Comparison of ENCODE assay signal across 8 cellular contexts in genomic region chr20:57389695-57390603, GRCh38. TPM values are rescaled to one million over a fixed set of nuclear protein-coding genes. Genes with fewer than 3 reads are reported as not detected.
DNase-seq lines count a peak whose midpoint lies in the region; ATAC-seq and TF ChIP-seq lines count a peak whose summit lies in the region.

No MANE protein-coding gene starts in this region.

- no peaks in the 10 kb centered on the region for H3K27me3 Mint-ChIP-seq in activated naive CD8-positive, alpha-beta T cell treated with anti-CD3 and anti-CD28 coated beads, Interleukin-2, amount 10 ng/mL, durations not matched to agents 7 days and 5 days

- H3K9ac ChIP-seq in liver (ENCODE audit: low read depth in 1 of 2, low read length in 2 of 2): no peak overlapping the region

- TF ChIP-seq CTCF in GM12875 (IDR thresholded peaks at IDR 0.05; ENCODE audit: borderline replicate concordance, insufficient read depth, low read depth, low read length): no peak
- no peak for TF ChIP-seq CTCF in liver (IDR thresholded peaks at IDR 0.05; ENCODE audit: low read depth, low read length, missing input control)

- H3K9me3 ChIP-seq in liver (ENCODE audit: control insufficient read depth in 4 of 4, low read length in 3 of 4): no peaks in the 10 kb centered on the region

- peak overlapping the region in 1 of 2 donors; percentile 48 for H3K27ac ChIP-seq in liver (ENCODE audit: low read depth in 1 of 2, low read length in 2 of 2)

- H3K4me1 ChIP-seq in liver (ENCODE audit: control insufficient read depth in 4 of 4, insufficient read depth in 4 of 4, low read length in 3 of 4): peaks cover 5 to 22% (median 15%) of the 10 kb centered on the region in 4 donors

- H3K27me3 ChIP-seq in liver (ENCODE audit: control insufficient read depth in 4 of 4, insufficient read depth in 4 of 4, low read length in 3 of 4): no peaks in the 10 kb centered on the region

- WGBS in liver: 50% methylated on average over 52 of the region's 52 CpGs

- peak overlapping the region; percentile 90 for H3K27ac Mint-ChIP-seq in activated naive CD8-positive, alpha-beta T cell treated with anti-CD3 and anti-CD28 coated beads, Interleukin-2, amount 10 ng/mL, durations not matched to agents 7 days and 5 days

- TF ChIP-seq RAD21 in liver (IDR thresholded peaks at IDR 0.05): no peak

- peak overlapping the region; percentile 44 for H3K4me3 ChIP-seq in GM12875 (ENCODE audit: low read depth, low read length)
- H3K4me3 ChIP-seq in liver (ENCODE audit: low read depth in 1 of 3, low read length in 3 of 3): peak overlapping the region in 1 of 3 donors; percentile 44

- H3K9me3 Mint-ChIP-seq in activated naive CD8-positive, alpha-beta T cell treated with anti-CD3 and anti-CD28 coated beads, Interleukin-2, amount 10 ng/mL, durations not matched to agents 7 days and 5 days: no peaks in the 10 kb centered on the region

- H3K36me3 Mint-ChIP-seq in activated naive CD8-positive, alpha-beta T cell treated with anti-CD3 and anti-CD28 coated beads, Interleukin-2, amount 10 ng/mL, durations not matched to agents 7 days and 5 days: peaks cover 18% of the 10 kb centered on the region

- no peak for ATAC-seq in activated naive CD8-positive, alpha-beta T cell treated with anti-CD3 and anti-CD28 coated beads, Interleukin-2, amount 10 ng/mL, durations not matched to agents 7 days and 5 days (ENCODE audit: low read depth)

- H3K4me1 Mint-ChIP-seq in activated naive CD8-positive, alpha-beta T cell treated with anti-CD3 and anti-CD28 coated beads, Interleukin-2, amount 10 ng/mL, durations not matched to agents 7 days and 5 days: peaks cover 22% of the 10 kb centered on the region

- POLR2A ChIA-PET in activated naive CD8-positive, alpha-beta T cell treated with anti-CD3 and anti-CD28 coated beads, Interleukin-2, amount 10 ng/mL, durations not matched to agents 7 days and 5 days (lab: Charles Lee): interaction anchor here (0.6 to 5.3 kb wide), 9 partner anchors 9 to 239 kb away, joined by 3 to 78 read pairs (median 9); partner anchors contain the start of gene ZBP1

- H3K4me3 Mint-ChIP-seq in activated naive CD8-positive, alpha-beta T cell treated with anti-CD3 and anti-CD28 coated beads, Interleukin-2, amount 10 ng/mL, durations not matched to agents 7 days and 5 days: peak overlapping the region; percentile 85

- peaks cover 0 to 6% (median 4%) of the 10 kb centered on the region in 4 donors for H3K36me3 ChIP-seq in liver (ENCODE audit: control insufficient read depth in 4 of 4, insufficient read depth in 3 of 4, low read depth in 1 of 4, low read length in 3 of 4)

- DNase-seq in RPMI7951 (ENCODE audit: low read depth) (peak; percentile 14), GDM1 (lab: John Stamatoyannopoulos, UW) (no peak), NCI-H774 (lab: John Stamatoyannopoulos, UW) (no peak), NCI-H187 (lab: John Stamatoyannopoulos, UW) (no peak)
- peak; percentile 72 for DNase-seq in activated naive CD8-positive, alpha-beta T cell treated with anti-CD3 and anti-CD28 coated beads, Interleukin-2, amount 10 ng/mL, durations not matched to agents 7 days and 5 days
- DNase-seq in stimulated activated CD8-positive, alpha-beta memory T cell treated with anti-CD3 and anti-CD28 coated beads, Interleukin-7, amount 100 ng/mL, for 4 hours (ENCODE audit: low read depth in 2 of 2): peak; percentile 41 to 64

TF ChIP-seq in liver, 16 proteins besides CTCF, POLR2A, EP300 and RAD21:
- TF ChIP-seq NR2F2 (IDR thresholded peaks at IDR 0.05) (peak; percentile 11), HNF4G (IDR thresholded peaks at IDR 0.05) (no peak)

RNA-seq across cellular contexts. Expression of gene RBM38, which starts 1.2 kb away (rescaled TPM):
- 9.9 and 10.3 TPM in 2 replicates for total RNA-seq in RPMI7951 (2014; rRNA removed; shearing (Covaris generic))
- total RNA-seq in activated naive CD8-positive, alpha-beta T cell treated with anti-CD3 and anti-CD28 coated beads, Interleukin-2, amount 10 ng/mL, durations not matched to agents 7 days and 5 days: 10 to 100 TPM; 60.9 to 62.8 TPM
- 100 to 1,000 TPM in 1 of 2 donors, 1 to 10 TPM in 1; 4.4 to 258 TPM for total RNA-seq in liver
- polyA plus RNA-seq in liver: 1 to 10 TPM; 1.4 to 7.7 TPM

RNA-seq across cellular contexts. Expression of gene RAE1, which starts 38.9 kb away (rescaled TPM):
- total RNA-seq in RPMI7951 (2014; rRNA removed; shearing (Covaris generic)): 76.5 and 83.9 TPM in 2 replicates
- total RNA-seq in activated naive CD8-positive, alpha-beta T cell treated with anti-CD3 and anti-CD28 coated beads, Interleukin-2, amount 10 ng/mL, durations not matched to agents 7 days and 5 days: 10 to 100 TPM; 31.8 to 34.4 TPM
- 10 to 100 TPM; 15.1 to 15.5 TPM for total RNA-seq in liver
- polyA plus RNA-seq in liver: 10 to 100 TPM in 1 of 2 donors, 1 to 10 TPM in 1; 10.0 to 12.0 TPM

Comparison
In these comparisons a context has a peak if more than half of its experiments do, and no peak if none do; other contexts are left out.
1. DNase-seq: peak in RPMI7951 (single experiment), activated naive CD8-positive, alpha-beta T cell treated with anti-CD3 and anti-CD28 coated beads, Interleukin-2, amount 10 ng/mL, durations not matched to agents 7 days and 5 days (single experiment) and stimulated activated CD8-positive, alpha-beta memory T cell treated with anti-CD3 and anti-CD28 coated beads, Interleukin-7, amount 100 ng/mL, for 4 hours (2 of 2); none in GDM1 (single experiment), NCI-H774 (single experiment) and NCI-H187 (0 of 2).